ENCODE assay signal across 10 cellular contexts in genomic region chr6:16752206-16752867, GRCh38. TPM values are rescaled to one million over a fixed set of nuclear protein-coding genes. Genes with fewer than 3 reads are reported as not detected.
DNase-seq lines count a peak whose midpoint lies in the region; ATAC-seq and TF ChIP-seq lines count a peak whose summit lies in the region.
"Had no signal": no experiment of that assay in that cellular context is flagged by ENCODE, and none has a peak within 500 bp of the region (broad histone marks: within the 10 kb centered on the region; RNA-seq: fewer than 3 reads in every experiment).

No MANE protein-coding gene starts in this region.

- intact Hi-C loops in HCT116 (cut with micrococcal nuclease) (no loop called here), uterus (cut with DNase I; ENCODE audit: low total_unique reads) (no loop called here)

- peaks cover 22 to 26% of the 10 kb centered on the region in 2 experiments for H3K4me1 ChIP-seq in HCT116 (ENCODE audit: control insufficient read depth in 1 of 2, insufficient read depth in 2 of 2, low read length in 2 of 2)
- H3K4me1 ChIP-seq in skeletal muscle tissue (ENCODE audit: control insufficient read depth in 3 of 3, insufficient read depth in 3 of 3, low read length in 3 of 3), result peaks cover 32 to 61% (median 37%) of the 10 kb centered on the region in 3 donors
- H3K4me1 ChIP-seq in effector memory CD4-positive, alpha-beta T cell (ENCODE audit: control insufficient read depth, insufficient read depth, low read length, poor library complexity, severe bottlenecking), result no peaks in the 10 kb centered on the region
- H3K4me1 ChIP-seq in uterus, result peaks cover 18% of the 10 kb centered on the region in 2 donors

- H3K4me3 ChIP-seq in HCT116 (replicated peaks in 1 of 2; ENCODE audit: low read depth in 1 of 2, low read length in 2 of 2), result peak overlapping the region in 1 of 2 experiments; percentile 21; a peak in 1 of 4 replicates
- no peak overlapping the region for H3K4me3 ChIP-seq in fibroblast of the aortic adventitia (ENCODE audit: low read depth, low read length)
- no peak overlapping the region for H3K4me3 ChIP-seq in skeletal muscle tissue (ENCODE audit: low read length in 3 of 3)
- H3K4me3 ChIP-seq in effector memory CD4-positive, alpha-beta T cell (ENCODE audit: insufficient read depth, low read depth, low read length, poor library complexity, severe bottlenecking), result no peak overlapping the region
- H3K4me3 ChIP-seq in uterus, result no peak overlapping the region

- TF ChIP-seq POLR2A in HCT116 (IDR thresholded peaks at IDR 0.05; ENCODE audit: borderline replicate concordance, extremely low read depth, insufficient read depth, insufficient read length) (no peak), uterus (IDR thresholded peaks at IDR 0.05) (no peak)

- H3K27ac ChIP-seq in HCT116 (ENCODE audit: low read depth, low read length) (peak overlapping the region; percentile 49), skeletal muscle tissue (ENCODE audit: low read depth, low read length) (peak overlapping the region; percentile 21), uterus (no peak overlapping the region)
- H3K27ac ChIP-seq in effector memory CD4-positive, alpha-beta T cell (ENCODE audit: insufficient read depth, low read length, poor library complexity, severe bottlenecking), result no peak overlapping the region

- TF ChIP-seq CTCF in HCT116 (IDR thresholded peaks at IDR 0.05 in 2 of 3, conservative IDR thresholded peaks at IDR 0.05 in 1 of 3; ENCODE audit: borderline replicate concordance in 1 of 3, insufficient read depth in 1 of 3, low read depth in 2 of 3, low read length in 2 of 3) (no peak), fibroblast of the aortic adventitia (IDR thresholded peaks at IDR 0.05; ENCODE audit: insufficient read depth, low read length) (no peak), uterus (IDR thresholded peaks at IDR 0.05) (no peak)

- 0 out of 2 replicates have a peak, but pooled peaks cover 4% of the 10 kb centered on the region for H4K20me1 ChIP-seq in HCT116 (ENCODE audit: insufficient read depth)

- ATAC-seq in HCT116 (peak; percentile 87), SK-N-SH treated with all-trans-retinoic acid at 6 μM for 48 hours (peak; percentile 89), GM18520 (IDR thresholded peaks at IDR 0.05; ENCODE audit: unreplicated experiment) (no peak), HG03342 (IDR thresholded peaks at IDR 0.05; ENCODE audit: unreplicated experiment) (no peak)

- no peaks in the 10 kb centered on the region for H3K27me3 ChIP-seq in HCT116 (ENCODE audit: insufficient read depth, low read length)
- H3K27me3 ChIP-seq in skeletal muscle tissue (ENCODE audit: control insufficient read depth in 3 of 3, insufficient read depth in 3 of 3, low read length in 3 of 3), result no peaks in the 10 kb centered on the region
- H3K27me3 ChIP-seq in effector memory CD4-positive, alpha-beta T cell (replicated peaks; ENCODE audit: control insufficient read depth, insufficient read depth, low read length, poor library complexity, severe bottlenecking), result no peaks in the 10 kb centered on the region
- no peaks in the 10 kb centered on the region for H3K27me3 ChIP-seq in uterus

- TF ChIP-seq RAD21 in HCT116 (IDR thresholded peaks at IDR 0.05; ENCODE audit: low read depth), result no peak; the same call in 1 of the 2 replicates

- CTCF ChIA-PET in HCT116 (lab: Charles Lee), result interaction anchor here (0.9 to 1.4 kb wide), 2 partner anchors 11 to 13 kb away, joined by 4 to 5 read pairs; no protein-coding TSS in a partner anchor

- no peaks in the 10 kb centered on the region for H3K9me2 ChIP-seq in HCT116 (ENCODE audit: insufficient read depth)

- DNase-seq in HCT116 (ENCODE audit: low read depth, low spot score) (no peak), fibroblast of the aortic adventitia (ENCODE audit: low read depth) (peak; percentile 91), uterus (no peak)
- DNase-seq in effector memory CD4-positive, alpha-beta T cell, result no peak
- DNase-seq: midbrain; stimulated activated CD8-positive, alpha-beta memory T cell treated with anti-CD3 and anti-CD28 coated beads, Interleukin-4, amount 100 ng/mL, for 48 hours had no signal

- POLR2A ChIA-PET in HCT116 (lab: Charles Lee), result interaction anchor here (0.9 to 1.4 kb wide), 3 partner anchors 10 to 71 kb away, joined by 3 to 8 read pairs (median 5); partner anchors contain the start of gene ATXN1

- BruUV-seq in HCT116 (replicated peaks; lab: Mats Ljungman, UMichigan), result no TSS peak

- H3K79me2 ChIP-seq in HCT116 (ENCODE audit: insufficient read depth, low read length), result no peaks in the 10 kb centered on the region

- no peaks in the 10 kb centered on the region for H3K36me3 ChIP-seq in HCT116 (ENCODE audit: control insufficient read depth in 1 of 2, insufficient read depth in 2 of 2, low read length in 2 of 2)
- peaks cover 0 to 5% (median 0%) of the 10 kb centered on the region in 3 donors for H3K36me3 ChIP-seq in skeletal muscle tissue (ENCODE audit: control insufficient read depth in 3 of 3, insufficient read depth in 3 of 3, low read length in 3 of 3)
- peaks cover 20% of the 10 kb centered on the region for H3K36me3 ChIP-seq in effector memory CD4-positive, alpha-beta T cell (ENCODE audit: control insufficient read depth, insufficient read depth, low read length)
- no peaks in the 10 kb centered on the region for H3K36me3 ChIP-seq in uterus

- H3K4me2 ChIP-seq in HCT116 (ENCODE audit: low read length), result peak overlapping the region; percentile 66

- H2AFZ ChIP-seq in HCT116 (ENCODE audit: low read depth, low read length, poor library complexity, severe bottlenecking), result no peak overlapping the region

- H3K9me3 ChIP-seq in HCT116 (ENCODE audit: control insufficient read depth in 1 of 2, insufficient read depth in 1 of 2, low read depth in 1 of 2, low read length in 2 of 2), result no peaks in the 10 kb centered on the region
- H3K9me3 ChIP-seq in skeletal muscle tissue (ENCODE audit: control insufficient read depth in 3 of 3, low read length in 3 of 3), result no peaks in the 10 kb centered on the region
- H3K9me3 ChIP-seq in effector memory CD4-positive, alpha-beta T cell (ENCODE audit: control insufficient read depth, low read length), result no peaks in the 10 kb centered on the region
- H3K9me3 ChIP-seq in uterus, result no peaks in the 10 kb centered on the region

- RAD21 ChIA-PET in HCT116 (lab: Charles Lee; ENCODE audit: low non-redundant PET in 1 of 2, low total read pairs in 2 of 2, uncharacterized antibody in 2 of 2, unreplicated experiment in 2 of 2), result no interaction called here

- 0 out of 2 replicates have a peak overlapping the region, but pooled peaks have one; percentile 4 for H3K9ac ChIP-seq in HCT116 (ENCODE audit: low read length)
- no peak overlapping the region for H3K9ac ChIP-seq in skeletal muscle tissue (ENCODE audit: low read depth in 1 of 3, low read length in 3 of 3)

TF ChIP-seq in HCT116, 20 proteins besides CTCF, POLR2A, EP300 and RAD21 (continues in another document):
- peak; percentile 61; the same call in 1 of the 2 replicates for TF ChIP-seq SIN3A (IDR thresholded peaks at IDR 0.05; ENCODE audit: low read depth)
- TF ChIP-seq ZNF274 (IDR thresholded peaks at IDR 0.05; ENCODE audit: low read depth, low read length), result no peak
- no peak for TF ChIP-seq EZH2phosphoT487 (IDR thresholded peaks at IDR 0.05; ENCODE audit: borderline replicate concordance)
- TF ChIP-seq POLR2AphosphoS5 (IDR thresholded peaks at IDR 0.05; ENCODE audit: low read depth, low read length), result 0 out of 2 replicates have a peak, but pooled peaks have one; percentile 38
- peak; percentile 91 for TF ChIP-seq FOSL1 (IDR thresholded peaks at IDR 0.05; ENCODE audit: low read depth)
- peak; percentile 89 for TF ChIP-seq CEBPB (IDR thresholded peaks at IDR 0.05; ENCODE audit: low read depth)
- 0 out of 2 replicates have a peak, but pooled peaks have one; percentile 32 for TF ChIP-seq SRF (IDR thresholded peaks at IDR 0.05; ENCODE audit: low read depth)
- TF ChIP-seq ZFX (IDR thresholded peaks at IDR 0.05), result no peak
- no peak for TF ChIP-seq YY1 (IDR thresholded peaks at IDR 0.05; ENCODE audit: extremely low read depth, insufficient replicate concordance, low read depth, low read length)

TF ChIP-seq in SK-N-SH treated with all-trans-retinoic acid at 6 μM for 48 hours, 23 proteins besides CTCF, POLR2A, EP300 and RAD21:
- TF ChIP-seq ARNTL (CRISPR knock-in tag; IDR thresholded peaks at IDR 0.05; ENCODE audit: borderline replicate concordance, low read depth) (no peak), ZNF70 (CRISPR knock-in tag; IDR thresholded peaks at IDR 0.05) (no peak), SNAI2 (CRISPR knock-in tag; IDR thresholded peaks at IDR 0.05) (no peak), ISL1 (CRISPR knock-in tag; IDR thresholded peaks at IDR 0.05) (peak; percentile 37; the same call in 1 of the 2 replicates), GLIS3 (CRISPR knock-in tag; IDR thresholded peaks at IDR 0.05) (no peak)

RNA-seq across cellular contexts. Expression of gene ATXN1, which starts 8.9 kb away (rescaled TPM):
- total RNA-seq in HCT116 (2021; ENCODE audit: unreplicated experiment), result 21.0 TPM
- 7.9 and 9.7 TPM in 2 replicates for polyA plus RNA-seq in HCT116 (2012)
- 31.8 and 39.3 TPM in 2 replicates for total RNA-seq in fibroblast of the aortic adventitia (ENCODE audit: low replicate concordance)
- 30.8 TPM for total RNA-seq in skeletal muscle tissue
- 100 to 1,000 TPM in 1 of 4 donors, 10 to 100 TPM in 3; 21.0 to 102 (median 51.1) TPM for total RNA-seq in uterus

Comparison
In these comparisons a context has a peak if more than half of its experiments do, and no peak if none do; other contexts are left out.
1. ATAC-seq: peak in HCT116 (single experiment) and SK-N-SH treated with all-trans-retinoic acid at 6 μM for 48 hours (single experiment); none in GM18520 (single experiment) and HG03342 (single experiment).
2. H3K27ac ChIP-seq: peak in HCT116 (single experiment) and skeletal muscle tissue (single experiment); none in effector memory CD4-positive, alpha-beta T cell (single experiment) and uterus (0 of 2).